1 cellular context compared by ENCODE assay signal in genomic region chr6:111793711-111794111, GRCh38.
TF ChIP-seq lines count a peak whose summit lies in the region.

No MANE protein-coding gene starts in this region.

TF ChIP-seq in HepG2, 621 proteins besides CTCF, POLR2A, EP300 and RAD21 (continued from another document and continues in another):
- no peak for TF ChIP-seq SP1 (IDR thresholded peaks at IDR 0.05)
- no peak for TF ChIP-seq SP1 (CRISPR knock-in tag; IDR thresholded peaks at IDR 0.05)
- TF ChIP-seq U2AF2 (IDR thresholded peaks at IDR 0.05; ENCODE audit: low read depth, low read length): no peak
- no peak for TF ChIP-seq ZNF570 (CRISPR knock-in tag; IDR thresholded peaks at IDR 0.05; ENCODE audit: borderline replicate concordance)
- TF ChIP-seq, protein P1, sequence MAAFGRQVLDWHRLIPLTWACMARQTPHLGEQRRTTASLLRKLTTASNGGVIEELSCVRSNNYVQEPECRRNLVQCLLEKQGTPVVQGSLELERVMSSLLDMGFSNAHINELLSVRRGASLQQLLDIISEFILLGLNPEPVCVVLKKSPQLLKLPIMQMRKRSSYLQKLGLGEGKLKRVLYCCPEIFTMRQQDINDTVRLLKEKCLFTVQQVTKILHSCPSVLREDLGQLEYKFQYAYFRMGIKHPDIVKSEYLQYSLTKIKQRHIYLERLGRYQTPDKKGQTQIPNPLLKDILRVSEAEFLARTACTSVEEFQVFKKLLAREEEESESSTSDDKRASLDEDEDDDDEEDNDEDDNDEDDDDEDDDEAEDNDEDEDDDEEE (CRISPR knock-in tag; IDR thresholded peaks at IDR 0.05): no peak
- TF ChIP-seq DR1 (CRISPR knock-in tag; IDR thresholded peaks at IDR 0.05): peak; percentile 57; the same call in 1 of the 2 replicates
- TF ChIP-seq MYNN (CRISPR knock-in tag; IDR thresholded peaks at IDR 0.05; ENCODE audit: low read depth): no peak
- TF ChIP-seq MED8 (CRISPR knock-in tag; IDR thresholded peaks at IDR 0.05; ENCODE audit: insufficient replicate concordance): no peak
- no peak for TF ChIP-seq JUNB (CRISPR knock-in tag; IDR thresholded peaks at IDR 0.05; ENCODE audit: borderline replicate concordance)
- TF ChIP-seq, protein P2, sequence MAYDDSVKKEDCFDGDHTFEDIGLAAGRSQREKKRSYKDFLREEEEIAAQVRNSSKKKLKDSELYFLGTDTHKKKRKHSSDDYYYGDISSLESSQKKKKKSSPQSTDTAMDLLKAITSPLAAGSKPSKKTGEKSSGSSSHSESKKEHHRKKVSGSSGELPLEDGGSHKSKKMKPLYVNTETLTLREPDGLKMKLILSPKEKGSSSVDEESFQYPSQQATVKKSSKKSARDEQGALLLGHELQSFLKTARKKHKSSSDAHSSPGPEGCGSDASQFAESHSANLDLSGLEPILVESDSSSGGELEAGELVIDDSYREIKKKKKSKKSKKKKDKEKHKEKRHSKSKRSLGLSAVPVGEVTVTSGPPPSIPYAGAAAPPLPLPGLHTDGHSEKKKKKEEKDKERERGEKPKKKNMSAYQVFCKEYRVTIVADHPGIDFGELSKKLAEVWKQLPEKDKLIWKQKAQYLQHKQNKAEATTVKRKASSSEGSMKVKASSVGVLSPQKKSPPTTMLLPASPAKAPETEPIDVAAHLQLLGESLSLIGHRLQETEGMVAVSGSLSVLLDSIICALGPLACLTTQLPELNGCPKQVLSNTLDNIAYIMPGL (CRISPR knock-in tag; IDR thresholded peaks at IDR 0.05; ENCODE audit: borderline replicate concordance in 1 of 2, low read depth in 1 of 2): no peak
- no peak for TF ChIP-seq ZNF124 (CRISPR knock-in tag; IDR thresholded peaks at IDR 0.05)
- TF ChIP-seq HES4 (CRISPR knock-in tag; IDR thresholded peaks at IDR 0.05; ENCODE audit: borderline replicate concordance): no peak
- TF ChIP-seq MIER3 (CRISPR knock-in tag; IDR thresholded peaks at IDR 0.05; ENCODE audit: borderline replicate concordance): no peak
- TF ChIP-seq SKIL (CRISPR knock-in tag; IDR thresholded peaks at IDR 0.05; ENCODE audit: borderline replicate concordance): 0 out of 2 replicates have a peak, but pooled peaks have one; percentile 25
- TF ChIP-seq NFE2L2 (IDR thresholded peaks at IDR 0.05; ENCODE audit: low read length): no peak
- no peak for TF ChIP-seq ZNF580 (CRISPR knock-in tag; IDR thresholded peaks at IDR 0.05; ENCODE audit: borderline replicate concordance, low read depth)
- TF ChIP-seq PRDM10 (CRISPR knock-in tag; IDR thresholded peaks at IDR 0.05; ENCODE audit: low read depth): no peak
- TF ChIP-seq, protein P3, sequence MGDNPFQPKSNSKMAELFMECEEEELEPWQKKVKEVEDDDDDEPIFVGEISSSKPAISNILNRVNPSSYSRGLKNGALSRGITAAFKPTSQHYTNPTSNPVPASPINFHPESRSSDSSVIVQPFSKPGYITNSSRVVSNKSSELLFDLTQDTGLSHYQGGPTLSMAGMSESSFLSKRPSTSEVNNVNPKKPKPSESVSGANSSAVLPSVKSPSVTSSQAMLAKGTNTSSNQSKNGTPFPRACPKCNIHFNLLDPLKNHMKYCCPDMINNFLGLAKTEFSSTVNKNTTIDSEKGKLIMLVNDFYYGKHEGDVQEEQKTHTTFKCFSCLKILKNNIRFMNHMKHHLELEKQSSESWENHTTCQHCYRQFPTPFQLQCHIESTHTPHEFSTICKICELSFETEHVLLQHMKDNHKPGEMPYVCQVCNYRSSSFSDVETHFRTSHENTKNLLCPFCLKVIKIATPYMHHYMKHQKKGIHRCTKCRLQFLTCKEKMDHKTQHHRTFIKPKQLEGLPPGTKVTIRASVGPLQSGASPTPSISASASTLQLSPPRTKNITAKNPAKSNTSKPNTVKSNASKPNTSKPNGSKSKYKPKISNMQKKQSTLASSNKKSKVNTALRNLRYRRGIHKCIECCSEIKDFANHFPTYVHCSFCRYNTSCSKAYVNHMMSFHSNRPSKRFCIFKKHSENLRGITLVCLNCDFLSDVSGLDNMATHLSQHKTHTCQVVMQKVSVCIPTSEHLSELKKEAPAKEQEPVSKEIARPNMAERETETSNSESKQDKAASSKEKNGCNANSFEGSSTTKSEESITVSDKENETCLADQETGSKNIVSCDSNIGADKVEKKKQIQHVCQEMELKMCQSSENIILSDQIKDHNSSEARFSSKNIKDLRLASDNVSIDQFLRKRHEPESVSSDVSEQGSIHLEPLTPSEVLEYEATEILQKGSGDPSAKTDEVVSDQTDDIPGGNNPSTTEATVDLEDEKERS (CRISPR knock-in tag; IDR thresholded peaks at IDR 0.05): no peak
- TF ChIP-seq ZNF577 (CRISPR knock-in tag; IDR thresholded peaks at IDR 0.05; ENCODE audit: borderline replicate concordance, low read depth): no peak
- no peak for TF ChIP-seq KDM1A (CRISPR knock-in tag; IDR thresholded peaks at IDR 0.05)
- TF ChIP-seq FOXK2 (IDR thresholded peaks at IDR 0.05): no peak
- TF ChIP-seq FLYWCH1 (CRISPR knock-in tag; IDR thresholded peaks at IDR 0.05): no peak
- TF ChIP-seq CAMTA2 (CRISPR knock-in tag; IDR thresholded peaks at IDR 0.05; ENCODE audit: borderline replicate concordance): 0 out of 2 replicates have a peak, but pooled peaks have one; percentile 40
- TF ChIP-seq GLMP (CRISPR knock-in tag; IDR thresholded peaks at IDR 0.05; ENCODE audit: borderline replicate concordance): no peak
- TF ChIP-seq, protein P4, sequence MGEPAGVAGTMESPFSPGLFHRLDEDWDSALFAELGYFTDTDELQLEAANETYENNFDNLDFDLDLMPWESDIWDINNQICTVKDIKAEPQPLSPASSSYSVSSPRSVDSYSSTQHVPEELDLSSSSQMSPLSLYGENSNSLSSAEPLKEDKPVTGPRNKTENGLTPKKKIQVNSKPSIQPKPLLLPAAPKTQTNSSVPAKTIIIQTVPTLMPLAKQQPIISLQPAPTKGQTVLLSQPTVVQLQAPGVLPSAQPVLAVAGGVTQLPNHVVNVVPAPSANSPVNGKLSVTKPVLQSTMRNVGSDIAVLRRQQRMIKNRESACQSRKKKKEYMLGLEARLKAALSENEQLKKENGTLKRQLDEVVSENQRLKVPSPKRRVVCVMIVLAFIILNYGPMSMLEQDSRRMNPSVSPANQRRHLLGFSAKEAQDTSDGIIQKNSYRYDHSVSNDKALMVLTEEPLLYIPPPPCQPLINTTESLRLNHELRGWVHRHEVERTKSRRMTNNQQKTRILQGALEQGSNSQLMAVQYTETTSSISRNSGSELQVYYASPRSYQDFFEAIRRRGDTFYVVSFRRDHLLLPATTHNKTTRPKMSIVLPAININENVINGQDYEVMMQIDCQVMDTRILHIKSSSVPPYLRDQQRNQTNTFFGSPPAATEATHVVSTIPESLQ (CRISPR knock-in tag; conservative IDR thresholded peaks at IDR 0.05): no peak
- no peak for TF ChIP-seq ZNF790 (CRISPR knock-in tag; IDR thresholded peaks at IDR 0.05; ENCODE audit: borderline replicate concordance)
- peak; percentile 67; the same call in 1 of the 2 replicates for TF ChIP-seq ZNF232 (CRISPR knock-in tag; IDR thresholded peaks at IDR 0.05; ENCODE audit: borderline replicate concordance)
- no peak for TF ChIP-seq GATAD1 (CRISPR knock-in tag; IDR thresholded peaks at IDR 0.05)
- no peak for TF ChIP-seq ZNF460 (CRISPR knock-in tag; IDR thresholded peaks at IDR 0.05; ENCODE audit: borderline replicate concordance)
- TF ChIP-seq SOX5 (CRISPR knock-in tag; IDR thresholded peaks at IDR 0.05; ENCODE audit: borderline replicate concordance): peak; percentile 62; the same call in 1 of the 2 replicates
- TF ChIP-seq ZNF260 (CRISPR knock-in tag; IDR thresholded peaks at IDR 0.05; ENCODE audit: borderline replicate concordance, low read depth): no peak
- no peak for TF ChIP-seq GATA4 (IDR thresholded peaks at IDR 0.05; ENCODE audit: borderline replicate concordance, low read depth)
- no peak for TF ChIP-seq ZNF781 (CRISPR knock-in tag; IDR thresholded peaks at IDR 0.05; ENCODE audit: borderline replicate concordance, not compliant biosample characterization)
- TF ChIP-seq GFI1 (CRISPR knock-in tag; IDR thresholded peaks at IDR 0.05; ENCODE audit: borderline replicate concordance): no peak
- TF ChIP-seq ZNF10 (CRISPR knock-in tag; IDR thresholded peaks at IDR 0.05; ENCODE audit: borderline replicate concordance, low read depth): no peak
- TF ChIP-seq, protein P5, sequence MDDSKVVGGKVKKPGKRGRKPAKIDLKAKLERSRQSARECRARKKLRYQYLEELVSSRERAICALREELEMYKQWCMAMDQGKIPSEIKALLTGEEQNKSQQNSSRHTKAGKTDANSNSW (CRISPR knock-in tag; IDR thresholded peaks at IDR 0.05; ENCODE audit: borderline replicate concordance): no peak
- 0 out of 2 replicates have a peak, but pooled peaks have one; percentile 14 for TF ChIP-seq TFAP4 (IDR thresholded peaks at IDR 0.05; ENCODE audit: borderline replicate concordance, low read depth)
- peak; percentile 64 for TF ChIP-seq GATAD2A (CRISPR knock-in tag; IDR thresholded peaks at IDR 0.05)
- TF ChIP-seq ZNF121 (CRISPR knock-in tag; IDR thresholded peaks at IDR 0.05): no peak
- TF ChIP-seq YEATS2 (CRISPR knock-in tag; IDR thresholded peaks at IDR 0.05; ENCODE audit: borderline replicate concordance): no peak
- TF ChIP-seq, protein P6, sequence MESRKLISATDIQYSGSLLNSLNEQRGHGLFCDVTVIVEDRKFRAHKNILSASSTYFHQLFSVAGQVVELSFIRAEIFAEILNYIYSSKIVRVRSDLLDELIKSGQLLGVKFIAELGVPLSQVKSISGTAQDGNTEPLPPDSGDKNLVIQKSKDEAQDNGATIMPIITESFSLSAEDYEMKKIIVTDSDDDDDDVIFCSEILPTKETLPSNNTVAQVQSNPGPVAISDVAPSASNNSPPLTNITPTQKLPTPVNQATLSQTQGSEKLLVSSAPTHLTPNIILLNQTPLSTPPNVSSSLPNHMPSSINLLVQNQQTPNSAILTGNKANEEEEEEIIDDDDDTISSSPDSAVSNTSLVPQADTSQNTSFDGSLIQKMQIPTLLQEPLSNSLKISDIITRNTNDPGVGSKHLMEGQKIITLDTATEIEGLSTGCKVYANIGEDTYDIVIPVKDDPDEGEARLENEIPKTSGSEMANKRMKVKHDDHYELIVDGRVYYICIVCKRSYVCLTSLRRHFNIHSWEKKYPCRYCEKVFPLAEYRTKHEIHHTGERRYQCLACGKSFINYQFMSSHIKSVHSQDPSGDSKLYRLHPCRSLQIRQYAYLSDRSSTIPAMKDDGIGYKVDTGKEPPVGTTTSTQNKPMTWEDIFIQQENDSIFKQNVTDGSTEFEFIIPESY (CRISPR knock-in tag; IDR thresholded peaks at IDR 0.05): no peak
- TF ChIP-seq MZF1 (CRISPR knock-in tag; IDR thresholded peaks at IDR 0.05; ENCODE audit: borderline replicate concordance): no peak
- TF ChIP-seq ZNF430 (CRISPR knock-in tag; IDR thresholded peaks at IDR 0.05): no peak
- TF ChIP-seq CEBPB (IDR thresholded peaks at IDR 0.05; ENCODE audit: borderline replicate concordance, low read depth, low read length): peak; percentile 89
